22 cellular contexts compared by ENCODE assay signal in genomic region chr16:88131966-88132365, GRCh38.
"Had no signal": no experiment of that assay in that cellular context is flagged by ENCODE, and none has a peak within 500 bp of the region (broad histone marks: within the 10 kb centered on the region; RNA-seq: fewer than 3 reads in every experiment).

No MANE protein-coding gene starts in this region.

- ATAC-seq: SK-N-SH treated with all-trans-retinoic acid at 6 μM for 48 hours had no signal

- FAIRE-seq: HTR-8/SVneo, RCC 7860 had no signal

- H3K4me3 ChIP-seq: MG63, SJCRH30 had no signal

- H3K27me3 ChIP-seq: MG63, SJCRH30 had no signal

- H3K4me1 ChIP-seq: SJCRH30 had no signal

- DNase-seq: Karpas-422, KG1, MG63, NCI-H1092, NCI-H1436, NCI-H187, NCI-H2029, NCI-H2081 treated with DMSO at 0.1 percent for 48 hours, NCI-H2171, NCI-H226, NCI-H446, NCI-H510A, NCI-H524 treated with DMSO at 0.1 percent for 48 hours, NCI-H69, NCI-H774, RPMI8226, SHP77 treated with DMSO at 0.1 percent for 48 hours, SJCRH30 had no signal

- H3K27ac ChIP-seq: HL-60, SJCRH30 had no signal

- H3K36me3 ChIP-seq: MG63, SJCRH30 had no signal

- H3K9me3 ChIP-seq: MG63, SJCRH30 had no signal
